1 cellular context compared by ENCODE assay signal in the genomic region with DNA sequence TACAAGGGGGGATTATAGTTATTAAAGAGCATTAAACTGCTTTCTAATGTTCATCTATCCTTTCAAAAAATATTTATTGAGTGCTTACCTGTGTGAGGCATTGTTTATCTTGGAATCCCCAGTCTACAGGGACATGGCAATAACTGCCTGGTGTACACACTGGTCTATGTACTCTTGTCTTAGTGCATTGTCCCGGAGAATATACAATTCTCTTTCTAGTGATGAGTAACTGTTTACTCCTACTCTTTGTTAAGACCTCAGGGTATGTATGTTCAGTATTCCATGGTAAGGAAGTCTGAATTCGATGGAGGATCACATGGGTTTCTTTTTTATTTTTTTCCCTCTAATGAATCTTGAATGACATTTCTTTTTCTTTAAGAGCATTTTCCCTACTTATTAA.
TF ChIP-seq lines count a peak whose summit lies in the region.

No MANE protein-coding gene starts in this region.

TF ChIP-seq in HCT116, 20 proteins besides CTCF, POLR2A, EP300 and RAD21 (continued from another document):
- no peak for TF ChIP-seq REST (IDR thresholded peaks at IDR 0.05; ENCODE audit: low read depth)
- no peak for TF ChIP-seq SRF (IDR thresholded peaks at IDR 0.05; ENCODE audit: low read depth)
- TF ChIP-seq ATF3 (IDR thresholded peaks at IDR 0.05), result no peak
- no peak for TF ChIP-seq FOSL1 (IDR thresholded peaks at IDR 0.05; ENCODE audit: low read depth)
- no peak for TF ChIP-seq POLR2AphosphoS5 (IDR thresholded peaks at IDR 0.05; ENCODE audit: low read depth, low read length)
- no peak for TF ChIP-seq ZNF274 (IDR thresholded peaks at IDR 0.05; ENCODE audit: low read depth, low read length)
- no peak for TF ChIP-seq CBX3 (IDR thresholded peaks at IDR 0.05; ENCODE audit: low read depth)
- no peak for TF ChIP-seq EZH2 (IDR thresholded peaks at IDR 0.05)
- TF ChIP-seq, protein P1, sequence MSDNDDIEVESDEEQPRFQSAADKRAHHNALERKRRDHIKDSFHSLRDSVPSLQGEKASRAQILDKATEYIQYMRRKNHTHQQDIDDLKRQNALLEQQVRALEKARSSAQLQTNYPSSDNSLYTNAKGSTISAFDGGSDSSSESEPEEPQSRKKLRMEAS (IDR thresholded peaks at IDR 0.05), result no peak
- no peak for TF ChIP-seq JUND (IDR thresholded peaks at IDR 0.05)
- TF ChIP-seq, protein P2, sequence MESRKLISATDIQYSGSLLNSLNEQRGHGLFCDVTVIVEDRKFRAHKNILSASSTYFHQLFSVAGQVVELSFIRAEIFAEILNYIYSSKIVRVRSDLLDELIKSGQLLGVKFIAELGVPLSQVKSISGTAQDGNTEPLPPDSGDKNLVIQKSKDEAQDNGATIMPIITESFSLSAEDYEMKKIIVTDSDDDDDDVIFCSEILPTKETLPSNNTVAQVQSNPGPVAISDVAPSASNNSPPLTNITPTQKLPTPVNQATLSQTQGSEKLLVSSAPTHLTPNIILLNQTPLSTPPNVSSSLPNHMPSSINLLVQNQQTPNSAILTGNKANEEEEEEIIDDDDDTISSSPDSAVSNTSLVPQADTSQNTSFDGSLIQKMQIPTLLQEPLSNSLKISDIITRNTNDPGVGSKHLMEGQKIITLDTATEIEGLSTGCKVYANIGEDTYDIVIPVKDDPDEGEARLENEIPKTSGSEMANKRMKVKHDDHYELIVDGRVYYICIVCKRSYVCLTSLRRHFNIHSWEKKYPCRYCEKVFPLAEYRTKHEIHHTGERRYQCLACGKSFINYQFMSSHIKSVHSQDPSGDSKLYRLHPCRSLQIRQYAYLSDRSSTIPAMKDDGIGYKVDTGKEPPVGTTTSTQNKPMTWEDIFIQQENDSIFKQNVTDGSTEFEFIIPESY (IDR thresholded peaks at IDR 0.05; ENCODE audit: extremely low read depth, insufficient replicate concordance, low read length), result no peak
- TF ChIP-seq SIN3A (IDR thresholded peaks at IDR 0.05; ENCODE audit: low read depth), result no peak
- TF ChIP-seq ZFX (IDR thresholded peaks at IDR 0.05), result no peak
- no peak for TF ChIP-seq SP1 (IDR thresholded peaks at IDR 0.05; ENCODE audit: low read depth)
- no peak for TF ChIP-seq EGR1 (IDR thresholded peaks at IDR 0.05; ENCODE audit: low read depth)
TF ChIP-seq in HCT116: peak in this region for 0.
